ENCODE assay signal across 17 cellular contexts in the genomic region with DNA sequence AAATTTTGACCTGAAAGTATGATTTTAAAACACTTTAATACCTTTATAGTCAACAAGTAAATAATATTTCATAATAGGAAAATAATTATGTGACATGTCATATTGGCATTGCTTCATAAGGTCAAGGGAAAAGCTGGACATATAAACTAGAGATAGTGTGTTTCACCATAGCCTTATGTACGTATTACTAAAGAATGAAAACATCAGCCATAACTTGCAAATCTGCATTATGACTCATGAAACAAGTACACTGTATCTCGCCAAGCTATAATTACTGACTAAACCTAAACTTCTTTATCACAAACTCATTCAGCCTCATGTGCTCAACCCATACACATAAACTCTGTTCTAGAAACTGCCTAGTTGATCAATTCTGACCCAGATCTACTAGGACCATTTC.
DNase-seq lines count a peak whose midpoint lies in the region; ATAC-seq and TF ChIP-seq lines count a peak whose summit lies in the region.
"Had no signal": no experiment of that assay in that cellular context is flagged by ENCODE, and none has a peak within 500 bp of the region (broad histone marks: within the 10 kb centered on the region; RNA-seq: fewer than 3 reads in every experiment).

No MANE protein-coding gene starts in this region.

- BruUV-seq in PC-3 (replicated peaks; lab: Mats Ljungman, UMichigan): no TSS peak

- intact Hi-C loops in PC-3 (cut with micrococcal nuclease): no loop called here
- intact Hi-C loops in mucosa of descending colon (cut with DNase I, micrococcal nuclease): no loop called here

- TF ChIP-seq EP300 in suprapubic skin (IDR thresholded peaks at IDR 0.05): no peak

- H3K9me3 ChIP-seq in PC-3 (ENCODE audit: low read length) (no peaks in the 10 kb centered on the region), mucosa of descending colon (no peaks in the 10 kb centered on the region), suprapubic skin (no peaks in the 10 kb centered on the region)
- H3K9me3 ChIP-seq: Peyer's patch had no signal

- H3K4me1 ChIP-seq in PC-3 (ENCODE audit: insufficient read depth, low read length): no peaks in the 10 kb centered on the region
- no peaks in the 10 kb centered on the region for H3K4me1 ChIP-seq in mucosa of descending colon (ENCODE audit: low read depth)
- H3K4me1 ChIP-seq in suprapubic skin: no peaks in the 10 kb centered on the region

- 69% methylated on average over 2 of the region's 2 CpGs for WGBS in suprapubic skin

- H3K4me3 ChIP-seq in PC-3 (ENCODE audit: low read length): no peak overlapping the region
- no peak overlapping the region for H3K4me3 ChIP-seq in mucosa of descending colon
- H3K4me3 ChIP-seq in suprapubic skin: no peak overlapping the region
- H3K4me3 ChIP-seq: Peyer's patch had no signal

- H3K36me3 ChIP-seq in PC-3 (ENCODE audit: low read depth, low read length) (no peaks in the 10 kb centered on the region), mucosa of descending colon (ENCODE audit: low read depth) (no peaks in the 10 kb centered on the region), suprapubic skin (no peaks in the 10 kb centered on the region)
- H3K36me3 ChIP-seq: Peyer's patch had no signal

- H3K9ac ChIP-seq in PC-3 (ENCODE audit: low read length): no peak overlapping the region

- POLR2A ChIA-PET in PC-3 (lab: Charles Lee; ENCODE audit: unreplicated experiment): no interaction called here

- DNase-seq in COLO829 (ENCODE audit: low spot score): peak; percentile 19
- DNase-seq in PC-3: peak; percentile 21
- peak; percentile 23 for DNase-seq in dedifferentiated amniotic fluid mesenchymal stem cell (ENCODE audit: extremely low spot score)
- no peak for DNase-seq in mucosa of descending colon
- DNase-seq in suprapubic skin (ENCODE audit: low spot score in 2 of 2): no peak
- DNase-seq in AML-193 (lab: John Stamatoyannopoulos, UW): no peak
- DNase-seq in SW480 (ENCODE audit: low spot score): no peak
- DNase-seq: activated CD4-positive, alpha-beta T cell treated with anti-CD3 and anti-CD28 coated beads, Interleukin-2, amount 50 U/mL, for 1 hour; activated naive CD4-positive, alpha-beta T cell treated with Interleukin-2 at 50 U/mL for 16 hours; C1 segment of cervical spinal cord; KG1; NCI-H2171 treated with DMSO at 0.1 percent for 48 hours; Peyer's patch; stimulated activated CD4-positive, alpha-beta T cell treated with anti-CD3 and anti-CD28 coated beads, Interleukin-4, amount 100 ng/mL, for 24 hours had no signal

- 0 out of 2 replicates have a peak, but pooled peaks cover 3% of the 10 kb centered on the region for H3K27me3 ChIP-seq in PC-3 (ENCODE audit: low read length)
- H3K27me3 ChIP-seq in suprapubic skin: no peaks in the 10 kb centered on the region
- H3K27me3 ChIP-seq: Peyer's patch had no signal

- no peaks in the 10 kb centered on the region for H3K79me2 ChIP-seq in PC-3 (ENCODE audit: low read length)

- TF ChIP-seq POLR2A in suprapubic skin (IDR thresholded peaks at IDR 0.05): no peak

- CTCF ChIA-PET in PC-3 (lab: Charles Lee): no interaction called here

- no peak overlapping the region for H3K4me2 ChIP-seq in PC-3 (ENCODE audit: low read length)

- ATAC-seq in PC-3: peak; percentile 64; the same call in 1 of the 2 replicates
- peak; percentile 61 for ATAC-seq in mucosa of descending colon
- ATAC-seq in GM18868 (IDR thresholded peaks at IDR 0.05; ENCODE audit: unreplicated experiment): no peak
- ATAC-seq: HCT116, sciatic nerve had no signal

- TF ChIP-seq CTCF in PC-3 (conservative IDR thresholded peaks at IDR 0.05; ENCODE audit: low read depth, low read length) (no peak), mucosa of descending colon (IDR thresholded peaks at IDR 0.05) (no peak), suprapubic skin (IDR thresholded peaks at IDR 0.05) (no peak)

- H3K27ac ChIP-seq in PC-3 (ENCODE audit: low read length) (no peak overlapping the region), suprapubic skin (no peak overlapping the region)
- H3K27ac ChIP-seq: Peyer's patch had no signal

- no peaks in the 10 kb centered on the region for H3K9me2 ChIP-seq in PC-3 (replicated peaks; ENCODE audit: low read length)

- no peaks in the 10 kb centered on the region for H4K20me1 ChIP-seq in PC-3 (ENCODE audit: low read length)

- H2AFZ ChIP-seq in PC-3 (ENCODE audit: low read length): no peak overlapping the region

- H3F3A ChIP-seq in PC-3 (ENCODE audit: low read length, unreplicated experiment): no peaks in the 10 kb centered on the region

Comparison
In these comparisons a context has a peak if more than half of its experiments do, and no peak if none do; other contexts are left out.
1. DNase-seq: peak in COLO829 (single experiment), PC-3 (single experiment) and dedifferentiated amniotic fluid mesenchymal stem cell (single experiment); none in mucosa of descending colon (0 of 3), suprapubic skin (0 of 2), AML-193 (0 of 2) and SW480 (single experiment).